ENCODE assay signal across 11 cellular contexts in the genomic region with DNA sequence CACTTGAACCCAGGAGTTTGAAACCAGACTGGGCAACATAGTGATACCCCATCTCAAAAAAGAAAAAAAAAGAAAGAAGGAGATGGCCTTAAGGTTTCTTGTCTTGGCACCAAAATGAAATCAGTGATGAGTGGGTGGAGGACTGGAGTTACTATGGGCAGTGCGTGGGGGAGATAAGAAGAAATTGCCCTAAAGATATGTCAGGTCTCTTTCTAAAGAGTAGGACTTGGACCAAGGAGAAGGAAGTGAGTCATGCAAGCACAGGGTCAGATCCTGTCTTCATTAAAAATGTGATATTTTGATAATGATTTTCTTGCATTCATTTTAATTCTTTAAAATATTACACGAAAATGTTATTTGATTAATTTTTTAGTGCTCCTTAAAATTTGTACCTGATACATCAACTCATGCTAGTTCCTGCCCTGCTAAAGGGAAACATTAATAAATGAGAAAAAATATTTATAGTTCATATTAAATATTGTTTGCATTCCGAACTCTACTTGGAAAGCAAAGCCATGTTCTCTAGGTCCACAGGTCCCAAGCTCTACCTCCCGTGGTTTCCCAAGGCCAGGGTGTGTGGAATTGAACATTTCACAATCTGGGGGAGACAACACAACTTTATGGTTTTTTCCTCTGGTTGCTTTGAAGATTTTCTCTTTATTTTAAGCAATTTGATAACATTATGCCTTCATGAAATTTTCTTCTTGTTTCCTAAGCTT.
DNase-seq lines count a peak whose midpoint lies in the region; ATAC-seq and TF ChIP-seq lines count a peak whose summit lies in the region.
"Had no signal": no experiment of that assay in that cellular context is flagged by ENCODE, and none has a peak within 500 bp of the region (broad histone marks: within the 10 kb centered on the region; RNA-seq: fewer than 3 reads in every experiment).

No MANE protein-coding gene starts in this region.

- H3K9me3 Mint-ChIP-seq in activated CD4-positive, alpha-beta memory T cell treated with anti-CD3 and anti-CD28 coated beads, Interleukin-2, amount 10 ng/mL, durations not matched to agents 7 days and 5 days, result peaks cover 18% of the 10 kb centered on the region

- ATAC-seq in GM21360 (IDR thresholded peaks at IDR 0.05; ENCODE audit: unreplicated experiment), result no peak
- ATAC-seq: esophagus mucosa had no signal

- peaks cover 25% of the 10 kb centered on the region for H3K36me3 Mint-ChIP-seq in activated CD4-positive, alpha-beta memory T cell treated with anti-CD3 and anti-CD28 coated beads, Interleukin-2, amount 10 ng/mL, durations not matched to agents 7 days and 5 days (ENCODE audit: low read depth)

- no peaks in the 10 kb centered on the region for H3K27me3 ChIP-seq in ACC112 (ENCODE audit: insufficient read depth, low read length)

- H3K4me1 Mint-ChIP-seq in activated CD4-positive, alpha-beta memory T cell treated with anti-CD3 and anti-CD28 coated beads, Interleukin-2, amount 10 ng/mL, durations not matched to agents 7 days and 5 days, result peaks cover 70% of the 10 kb centered on the region

- H3K36me3 ChIP-seq in ACC112 (ENCODE audit: insufficient read depth, low read length), result peaks cover 4% of the 10 kb centered on the region; the same call in 1 of the 2 replicates

- H3K4me3 Mint-ChIP-seq in activated CD4-positive, alpha-beta memory T cell treated with anti-CD3 and anti-CD28 coated beads, Interleukin-2, amount 10 ng/mL, durations not matched to agents 7 days and 5 days, result peak overlapping the region; percentile 33

- in situ Hi-C loops in GM13976 (cut with MboI; ENCODE audit: low sequenced_read_pairs, unreplicated experiment), result loop anchor here (25.0 kb wide), 1 partner anchor 568 kb away; a partner anchor contains a TSS

- no peaks in the 10 kb centered on the region for H3K79me2 ChIP-seq in ACC112 (ENCODE audit: control insufficient read depth, insufficient read depth, low read length, unreplicated experiment)

- peak overlapping the region; percentile 38 for H3K27ac Mint-ChIP-seq in activated CD4-positive, alpha-beta memory T cell treated with anti-CD3 and anti-CD28 coated beads, Interleukin-2, amount 10 ng/mL, durations not matched to agents 7 days and 5 days

- H3K4me3 ChIP-seq in ACC112 (ENCODE audit: low read depth, low read length) (peak overlapping the region; percentile 34), fibroblast of mammary gland (ENCODE audit: control insufficient read depth, low read depth, low read length) (no peak overlapping the region)
- H3K4me3 ChIP-seq: PC-9 had no signal

- H3K4me1 ChIP-seq in ACC112 (ENCODE audit: control insufficient read depth, insufficient read depth, low read length, unreplicated experiment), result peaks cover 66% of the 10 kb centered on the region

- TF ChIP-seq CTCF in fibroblast of mammary gland (conservative IDR thresholded peaks at IDR 0.05; ENCODE audit: control insufficient read depth, insufficient read depth, low read depth, low read length), result no peak
- no peak for TF ChIP-seq CTCF in GM13976 (IDR thresholded peaks at IDR 0.05; ENCODE audit: borderline replicate concordance, control extremely low read depth, extremely low read depth, insufficient read depth, missing control alignments)

- H2AFZ ChIP-seq in ACC112 (ENCODE audit: low read length, unreplicated experiment), result no peak overlapping the region
- H2AFZ ChIP-seq: PC-9 had no signal

- no peaks in the 10 kb centered on the region for H3K27me3 Mint-ChIP-seq in activated CD4-positive, alpha-beta memory T cell treated with anti-CD3 and anti-CD28 coated beads, Interleukin-2, amount 10 ng/mL, durations not matched to agents 7 days and 5 days

- CTCF ChIA-PET in activated CD4-positive, alpha-beta memory T cell treated with anti-CD3 and anti-CD28 coated beads, Interleukin-2, amount 10 ng/mL, durations not matched to agents 7 days and 5 days (lab: Charles Lee), result interaction anchor here (1.2 to 1.7 kb wide), 5 partner anchors 10 to 93 kb away, joined by 3 to 7 read pairs (median 4); no protein-coding TSS in a partner anchor

- POLR2A ChIA-PET in activated CD4-positive, alpha-beta memory T cell treated with anti-CD3 and anti-CD28 coated beads, Interleukin-2, amount 10 ng/mL, durations not matched to agents 7 days and 5 days (lab: Charles Lee), result interaction anchor here (0.5 to 3.4 kb wide), 12 partner anchors 10 to 194 kb away, joined by 3 to 22 read pairs (median 6); a partner anchor contains a TSS

- DNase-seq in EH (ENCODE audit: low read depth), result peak; percentile 51
- no peak for DNase-seq in activated CD4-positive, alpha-beta memory T cell treated with anti-CD3 and anti-CD28 coated beads, Interleukin-2, amount 10 ng/mL, durations not matched to agents 7 days and 5 days
- DNase-seq in fibroblast of mammary gland (ENCODE audit: low read depth), result peak; percentile 51
- DNase-seq in GM13976 (ENCODE audit: low spot score), result no peak
- no peak for DNase-seq in Ammon's horn (ENCODE audit: low spot score)
- DNase-seq in T-helper 9 cell, result no peak
- DNase-seq: NCI-H2081, PC-9 had no signal

- peak overlapping the region; percentile 99 for H3K27ac ChIP-seq in ACC112 (ENCODE audit: low read depth, low read length)
- H3K27ac ChIP-seq: PC-9 had no signal

Comparison
In these comparisons a context has a peak if more than half of its experiments do, and no peak if none do; other contexts are left out.
1. DNase-seq: peak in EH (single experiment) and fibroblast of mammary gland (single experiment); none in activated CD4-positive, alpha-beta memory T cell treated with anti-CD3 and anti-CD28 coated beads, Interleukin-2, amount 10 ng/mL, durations not matched to agents 7 days and 5 days (single experiment), GM13976 (single experiment), Ammon's horn (single experiment) and T-helper 9 cell (single experiment).